Comparison of ENCODE assay signal across 8 cellular contexts in genomic region chr11:76919887-76920746, GRCh38. TPM values are rescaled to one million over a fixed set of nuclear protein-coding genes. Genes with fewer than 3 reads are reported as not detected.
DNase-seq lines count a peak whose midpoint lies in the region; ATAC-seq, FAIRE-seq and TF ChIP-seq lines count a peak whose summit lies in the region.

No MANE protein-coding gene starts in this region.

- POLR2A ChIA-PET in activated CD4-positive, alpha-beta T cell treated with anti-CD3 and anti-CD28 coated beads, Interleukin-2, amount 10 ng/mL, durations not matched to agents 7 days and 5 days (lab: Charles Lee): no interaction called here
- POLR2A ChIA-PET in HepG2 (lab: Yijun Ruan, JAX): no interaction called here

- H3K4me1 Mint-ChIP-seq in activated CD4-positive, alpha-beta T cell treated with anti-CD3 and anti-CD28 coated beads, Interleukin-2, amount 10 ng/mL, durations not matched to agents 7 days and 5 days: peaks cover 9% of the 10 kb centered on the region

- 45% methylated on average over 7 of the region's 7 CpGs for WGBS in HepG2 (ENCODE audit: low lambda C conversion rate)

- in situ Hi-C loops in HepG2 (cut with HindIII; ENCODE audit: extremely low pct_ligation_motif_present, low pct_unique_long_range_greater_than_20kb): loop anchor here (5.0 to 25.0 kb wide), 4 partner anchors 113 to 183 kb away; partner anchors contain the start of gene B3GNT6

- H3K9ac ChIP-seq in HepG2 (ENCODE audit: insufficient read depth, low read depth, low read length): no peak overlapping the region

- H3K27ac ChIP-seq in coronary artery (no peak overlapping the region), HepG2 (ENCODE audit: extremely low read length, insufficient read depth, low read length) (no peak overlapping the region)

- no peak for TF ChIP-seq POLR2A in HepG2 (IDR thresholded peaks at IDR 0.05; ENCODE audit: insufficient read depth in 1 of 2, low read depth in 2 of 2, low read length in 2 of 2)

- peak; percentile 88 for DNase-seq in NCI-H526 treated with DMSO at 0.1 percent for 48 hours (lab: John Stamatoyannopoulos, UW)
- DNase-seq in activated CD4-positive, alpha-beta T cell treated with anti-CD3 and anti-CD28 coated beads, Interleukin-2, amount 10 ng/mL, durations not matched to agents 7 days and 5 days: peak; percentile 83
- no peak for DNase-seq in coronary artery (ENCODE audit: low spot score)
- DNase-seq in HepG2 (ENCODE audit: low spot score): peak; percentile 79
- peak; percentile 29 for DNase-seq in stimulated activated CD4-positive, alpha-beta T cell treated with anti-CD3 and anti-CD28 coated beads, Interleukin-4, amount 100 ng/mL, for 1 hour

- peaks cover 13% of the 10 kb centered on the region for H3K4me1 ChIP-seq in HepG2 (ENCODE audit: insufficient read depth, low read length)

- no peaks in the 10 kb centered on the region for H3K27me3 ChIP-seq in HepG2 (ENCODE audit: control insufficient read depth in 1 of 2, insufficient read depth in 2 of 2, low read length in 2 of 2)

- no peaks in the 10 kb centered on the region for H3K27me3 Mint-ChIP-seq in activated CD4-positive, alpha-beta T cell treated with anti-CD3 and anti-CD28 coated beads, Interleukin-2, amount 10 ng/mL, durations not matched to agents 7 days and 5 days

- TF ChIP-seq CTCF in GM12872 (IDR thresholded peaks at IDR 0.05; ENCODE audit: insufficient read depth, low read depth, low read length) (peak; percentile 82), coronary artery (IDR thresholded peaks at IDR 0.05) (peak; percentile 91), HepG2 (CRISPR knock-in tag; IDR thresholded peaks at IDR 0.05) (peak; percentile 84)

- H2AFZ ChIP-seq in HepG2 (ENCODE audit: low read length): no peak overlapping the region

- H3K27ac Mint-ChIP-seq in activated CD4-positive, alpha-beta T cell treated with anti-CD3 and anti-CD28 coated beads, Interleukin-2, amount 10 ng/mL, durations not matched to agents 7 days and 5 days: peak overlapping the region; percentile 22

- H3K79me2 ChIP-seq in HepG2 (ENCODE audit: insufficient read depth, low read length): no peaks in the 10 kb centered on the region

- intact Hi-C loops in HepG2 (cut with micrococcal nuclease; ENCODE audit: unreplicated experiment): loop anchor here (1.0 to 5.0 kb wide), 6 partner anchors 43 to 198 kb away; partner anchors contain the start of gene B3GNT6

- no peak for FAIRE-seq in HepG2 (lab: Jason Lieb, UNC)

- no peaks in the 10 kb centered on the region for H3K9me3 Mint-ChIP-seq in activated CD4-positive, alpha-beta T cell treated with anti-CD3 and anti-CD28 coated beads, Interleukin-2, amount 10 ng/mL, durations not matched to agents 7 days and 5 days

- H4K20me1 ChIP-seq in HepG2 (ENCODE audit: insufficient read depth, low read length): no peaks in the 10 kb centered on the region; the same call in 1 of the 2 replicates

- H3K4me3 Mint-ChIP-seq in activated CD4-positive, alpha-beta T cell treated with anti-CD3 and anti-CD28 coated beads, Interleukin-2, amount 10 ng/mL, durations not matched to agents 7 days and 5 days: peak overlapping the region; percentile 34

- no peaks in the 10 kb centered on the region for H3K36me3 Mint-ChIP-seq in activated CD4-positive, alpha-beta T cell treated with anti-CD3 and anti-CD28 coated beads, Interleukin-2, amount 10 ng/mL, durations not matched to agents 7 days and 5 days (ENCODE audit: low read depth)

- H3K4me2 ChIP-seq in HepG2 (ENCODE audit: low read depth, low read length): peak overlapping the region; percentile 46

- TF ChIP-seq RAD21 in HepG2 (CRISPR knock-in tag; IDR thresholded peaks at IDR 0.05): peak; percentile 67

- ATAC-seq in HG03460 (IDR thresholded peaks at IDR 0.05; ENCODE audit: unreplicated experiment) (peak; percentile 66), HepG2 (peak; percentile 85), HG03439 (IDR thresholded peaks at IDR 0.05; ENCODE audit: unreplicated experiment) (no peak)

- TF ChIP-seq EP300 in HepG2 (IDR thresholded peaks at IDR 0.05; ENCODE audit: low read depth in 2 of 2, low read length in 2 of 2) (no peak), HepG2 (CRISPR knock-in tag; IDR thresholded peaks at IDR 0.05; ENCODE audit: borderline replicate concordance) (no peak)

- no TSS peak for BruUV-seq in HepG2 (replicated peaks; lab: Mats Ljungman, UMichigan)

- H3K9me3 ChIP-seq in HepG2 (ENCODE audit: low read length): no peaks in the 10 kb centered on the region

- peak overlapping the region; percentile 26 for H3K4me3 ChIP-seq in coronary artery
- H3K4me3 ChIP-seq in HepG2 (replicated peaks in 1 of 3; ENCODE audit: insufficient read depth in 1 of 3, low read depth in 2 of 3, low read length in 3 of 3): no peak overlapping the region

- CTCF ChIA-PET in activated CD4-positive, alpha-beta T cell treated with anti-CD3 and anti-CD28 coated beads, Interleukin-2, amount 10 ng/mL, durations not matched to agents 7 days and 5 days (lab: Charles Lee): interaction anchor here (0.5 to 2.3 kb wide), 16 partner anchors 13 to 385 kb away, joined by 3 to 9 read pairs (median 4); no protein-coding TSS in a partner anchor
- CTCF ChIA-PET in HepG2 (lab: Yijun Ruan, JAX; ENCODE audit: low intra/inter-chr PET ratio, low total read pairs): interaction anchor here (0.8 to 4.8 kb wide), 12 partner anchors 14 to 198 kb away, joined by 3 to 40 read pairs (median 8); no protein-coding TSS in a partner anchor

- no peaks in the 10 kb centered on the region for H3K36me3 ChIP-seq in HepG2 (replicated peaks in 1 of 2; ENCODE audit: control insufficient read depth in 1 of 2, insufficient read depth in 2 of 2, low read length in 2 of 2)

TF ChIP-seq in HepG2, 621 proteins besides CTCF, POLR2A, EP300 and RAD21 (continues in another document):
- TF ChIP-seq ZNF775 (CRISPR knock-in tag; IDR thresholded peaks at IDR 0.05; ENCODE audit: borderline replicate concordance) (no peak), SMC3 (IDR thresholded peaks at IDR 0.05; ENCODE audit: low read length) (peak; percentile 70), CEBPG (CRISPR knock-in tag; IDR thresholded peaks at IDR 0.05) (no peak), GATAD2A (CRISPR knock-in tag; IDR thresholded peaks at IDR 0.05) (0 out of 2 replicates have a peak, but pooled peaks have one; percentile 28), MAFF (IDR thresholded peaks at IDR 0.05; ENCODE audit: low read depth, low read length) (0 out of 2 replicates have a peak, but pooled peaks have one; percentile 22), JDP2 (CRISPR knock-in tag; IDR thresholded peaks at IDR 0.05; ENCODE audit: borderline replicate concordance) (no peak), ZNF501 (CRISPR knock-in tag; IDR thresholded peaks at IDR 0.05) (0 out of 2 replicates have a peak, but pooled peaks have one; percentile 19), HNF4G (IDR thresholded peaks at IDR 0.05; ENCODE audit: borderline replicate concordance, low read depth, low read length) (no peak), HNF4G (CRISPR knock-in tag; IDR thresholded peaks at IDR 0.05; ENCODE audit: borderline replicate concordance, low read depth) (no peak)

RNA-seq across cellular contexts. Expression of gene ACER3, which starts 59.4 kb away (rescaled TPM):
- total RNA-seq in activated CD4-positive, alpha-beta T cell treated with anti-CD3 and anti-CD28 coated beads, Interleukin-2, amount 10 ng/mL, durations not matched to agents 7 days and 5 days: 10 to 100 TPM; 10.7 to 12.5 TPM
- total RNA-seq in HepG2 (2016; rRNA removed; fragmentation: Illumina TruSeq; extraction: Trizol): 8.4 and 9.8 TPM in 2 replicates
- 3.3 and 3.8 TPM in 2 replicates for total RNA-seq in HepG2 (2016; cell fraction: cytosol; rRNA removed; fragmentation: Illumina TruSeq; extraction: Trizol; ENCODE audit: low read depth)
- 9.1 and 9.4 TPM in 2 replicates for total RNA-seq in HepG2 (2016; cell fraction: insoluble cytoplasmic fraction; rRNA removed; fragmentation: Illumina TruSeq; extraction: Trizol)
- 5.6 and 6.6 TPM in 2 replicates for total RNA-seq in HepG2 (2016; cell fraction: membrane; rRNA removed; fragmentation: Illumina TruSeq; extraction: Trizol)
- 8.7 and 11.8 TPM in 2 replicates for total RNA-seq in HepG2 (2016; cell fraction: nucleus; rRNA removed; fragmentation: Illumina TruSeq; extraction: Trizol)
- 4.4 and 6.0 TPM in 2 replicates for polyA plus RNA-seq in HepG2 (2011; rRNA removed)
- polyA plus RNA-seq in HepG2 (2011; cell fraction: cytosol; rRNA removed): 2.6 TPM in 2 replicates
- 1.9 and 2.0 TPM in 2 replicates for polyA plus RNA-seq in HepG2 (2011; cell fraction: nucleus; rRNA removed)
- polyA plus RNA-seq in HepG2 (2012): 2.1 and 3.9 TPM in 2 replicates
- polyA plus RNA-seq in HepG2 (2016; cell fraction: cytosol; fragmentation: Illumina TruSeq; extraction: Trizol; ENCODE audit: low read depth): 5.3 and 6.1 TPM in 2 replicates
- 6.5 and 10.2 TPM in 2 replicates for polyA plus RNA-seq in HepG2 (2016; cell fraction: insoluble cytoplasmic fraction; fragmentation: Illumina TruSeq; extraction: Trizol; ENCODE audit: low read depth)
- polyA plus RNA-seq in HepG2 (2016; cell fraction: membrane; fragmentation: Illumina TruSeq; extraction: Trizol; ENCODE audit: low read depth): 4.7 and 6.8 TPM in 2 replicates
- polyA plus RNA-seq in HepG2 (2016; cell fraction: nucleus; fragmentation: Illumina TruSeq; extraction: Trizol; ENCODE audit: insufficient read depth, low read depth): 13.1 and 14.2 TPM in 2 replicates
- polyA minus RNA-seq in HepG2 (2011; rRNA and poly(A)+ RNA removed; ENCODE audit: low replicate concordance): 5.0 and 23.4 TPM in 2 replicates
- polyA minus RNA-seq in HepG2 (2011; cell fraction: cytosol; rRNA and poly(A)+ RNA removed): 4.7 and 6.3 TPM in 2 replicates
- polyA minus RNA-seq in HepG2 (2011; cell fraction: nucleus; rRNA and poly(A)+ RNA removed): 6.8 and 8.0 TPM in 2 replicates
